ENCODE assay signal across 37 cellular contexts in the genomic region with DNA sequence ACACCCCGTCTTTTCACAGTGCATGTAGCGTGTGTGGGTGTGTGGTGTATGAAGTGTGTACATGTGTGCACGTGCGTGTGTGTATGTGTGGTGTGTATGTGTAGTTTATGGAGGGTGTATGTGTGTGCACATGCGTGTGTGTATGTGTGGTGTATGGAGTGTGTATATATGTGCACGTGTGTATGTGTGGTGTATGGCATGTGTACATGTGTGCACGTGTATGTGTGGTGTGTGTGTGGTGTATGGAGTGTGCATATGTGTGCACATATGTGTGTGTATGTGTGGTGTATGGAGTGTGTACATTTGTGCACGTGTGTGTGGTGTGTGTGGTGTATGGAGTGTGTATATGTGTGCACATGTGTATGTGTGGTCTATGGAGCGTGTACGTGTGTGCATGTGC. TPM values are rescaled to one million over a fixed set of nuclear protein-coding genes. Genes with fewer than 3 reads are reported as not detected.
"Had no signal": no experiment of that assay in that cellular context is flagged by ENCODE, and none has a peak within 500 bp of the region (broad histone marks: within the 10 kb centered on the region; RNA-seq: fewer than 3 reads in every experiment).

No MANE protein-coding gene starts in this region.

- FAIRE-seq: colon had no signal

- H3K4me3 ChIP-seq: adrenal gland, body of pancreas, esophagus muscularis mucosa, gastrocnemius medialis, heart left ventricle had no signal

- DNase-seq: activated B cell treated with CpG ODN at 0.5 μM for 24 hours; activated CD4-positive, alpha-beta memory T cell treated with anti-CD3 and anti-CD28 coated beads for 36 hours; activated CD4-positive, alpha-beta T cell treated with anti-CD3 and anti-CD28 coated beads for 48 hours; activated CD4-positive, alpha-beta T cell treated with anti-CD3 and anti-CD28 coated beads, Interleukin-2, amount 50 U/mL, for 1 hour; activated CD8-positive, alpha-beta memory T cell treated with anti-CD3 and anti-CD28 coated beads, Interleukin-2, amount 10 ng/mL, durations not matched to agents 7 days and 5 days; activated CD8-positive, alpha-beta memory T cell treated with anti-CD3 and anti-CD28 coated beads, Interleukin-2, amount 50 U/mL, for 4 hours; activated CD8-positive, alpha-beta T cell treated with anti-CD3 and anti-CD28 coated beads, Interleukin-2, amount 10 ng/mL, durations not matched to agents 7 days and 5 days; activated effector memory CD4-positive, alpha-beta T cell treated with anti-CD3 and anti-CD28 coated beads, Interleukin-2, amount 50 U/mL, for 16 hours; activated naive CD4-positive, alpha-beta T cell treated with anti-CD3 and anti-CD28 coated beads for 36 hours; activated naive CD8-positive, alpha-beta T cell treated with anti-CD3 and anti-CD28 coated beads for 36 hours; activated naive CD8-positive, alpha-beta T cell treated with anti-CD3 and anti-CD28 coated beads, Interleukin-2, amount 50 U/mL, for 24 hours; activated T-cell treated with anti-CD3 and anti-CD28 coated beads, Interleukin-2, amount 50 U/mL, for 1 hour; activated T-cell treated with anti-CD3 and anti-CD28 coated beads, Interleukin-2, amount 50 U/mL, for 48 hours; adrenal gland; amygdala; aorta; body of pancreas; caudate nucleus; cortex of kidney; dermis blood vessel endothelial cell; effector CD4-positive, alpha-beta T cell; effector memory CD8-positive, alpha-beta T cell; erythroblast; foreskin keratinocyte; gastrocnemius medialis; glutamatergic neuron; T-helper 17 cell; T1000; WERI-Rb-1 had no signal

- H3K27ac ChIP-seq: adrenal gland, body of pancreas, esophagus muscularis mucosa, foreskin keratinocyte, gastrocnemius medialis, heart left ventricle, WERI-Rb-1 had no signal

- H3K27me3 ChIP-seq: adrenal gland, body of pancreas, heart left ventricle had no signal

- H3K4me1 ChIP-seq: foreskin keratinocyte, gastrocnemius medialis had no signal

- H3K36me3 ChIP-seq: adrenal gland, esophagus muscularis mucosa, gastrocnemius medialis, heart left ventricle, WERI-Rb-1 had no signal

- ATAC-seq: activated CD4-positive, CD25-positive, alpha-beta regulatory T cell treated with anti-CD3 and anti-CD28 coated beads, Interleukin-2, amount 50 U/mL, for 24 hours; activated CD8-positive, alpha-beta memory T cell treated with anti-CD3 and anti-CD28 coated beads, Interleukin-2, amount 10 ng/mL, durations not matched to agents 7 days and 5 days; activated CD8-positive, alpha-beta T cell treated with anti-CD3 and anti-CD28 coated beads, Interleukin-2, amount 10 ng/mL, durations not matched to agents 7 days and 5 days; activated naive CD8-positive, alpha-beta T cell treated with anti-CD3 and anti-CD28 coated beads, Interleukin-2, amount 50 U/mL, for 24 hours; body of pancreas; effector memory CD8-positive, alpha-beta T cell; foreskin keratinocyte; gastrocnemius medialis; heart left ventricle; T-helper 17 cell had no signal

- H3K9me3 ChIP-seq: adrenal gland, body of pancreas, esophagus muscularis mucosa, gastrocnemius medialis, heart left ventricle had no signal

RNA-seq across cellular contexts. Expression of a gene that starts 13.2 kb away (rescaled TPM):
- total RNA-seq: activated B cell treated with CpG ODN at 0.5 μM for 24 hours; activated CD4-positive, alpha-beta memory T cell treated with anti-CD3 and anti-CD28 coated beads for 36 hours; activated CD8-positive, alpha-beta memory T cell treated with anti-CD3 and anti-CD28 coated beads for 36 hours; activated CD8-positive, alpha-beta memory T cell treated with anti-CD3 and anti-CD28 coated beads, Interleukin-2, amount 10 ng/mL, durations not matched to agents 7 days and 5 days; activated CD8-positive, alpha-beta T cell treated with anti-CD3 and anti-CD28 coated beads, Interleukin-2, amount 10 ng/mL, durations not matched to agents 7 days and 5 days; activated naive CD4-positive, alpha-beta T cell treated with anti-CD3 and anti-CD28 coated beads for 36 hours; activated naive CD8-positive, alpha-beta T cell treated with anti-CD3 and anti-CD28 coated beads for 36 hours; activated T-helper 1 cell treated with anti-CD3 and anti-CD28 coated beads, Interleukin-12 subunit alpha, Interleukin-12 subunit beta, Interleukin-2, Interleukin-4 antibody, amounts not matched to agents 30 ng/mL and 10 ng/mL and 1 ng/mL, durations not matched to agents 14 hours and 24 hours and 36 hours; activated T-helper 2 cell treated with anti-CD3 and anti-CD28 coated beads, Interferon-gamma antibody, Interleukin-2, Interleukin-4, amounts not matched to agents 10 μg/mL and 5 μg/mL and 100 μg/mL, durations not matched to agents 14 hours and 24 hours and 36 hours; adrenal gland; aorta; body of pancreas; chondrocyte; dermis blood vessel endothelial cell; esophagus muscularis mucosa; foreskin keratinocyte; gastrocnemius medialis; heart left ventricle; T-helper 17 cell had no signal
- polyA plus RNA-seq: adrenal gland, aorta, foreskin keratinocyte, heart left ventricle had no signal

RNA-seq across cellular contexts. Expression of a gene that starts 22.9 kb away (rescaled TPM):
- total RNA-seq: activated B cell treated with CpG ODN at 0.5 μM for 24 hours; activated CD8-positive, alpha-beta memory T cell treated with anti-CD3 and anti-CD28 coated beads, Interleukin-2, amount 10 ng/mL, durations not matched to agents 7 days and 5 days; activated CD8-positive, alpha-beta T cell treated with anti-CD3 and anti-CD28 coated beads, Interleukin-2, amount 10 ng/mL, durations not matched to agents 7 days and 5 days; activated T-helper 1 cell treated with anti-CD3 and anti-CD28 coated beads, Interleukin-12 subunit alpha, Interleukin-12 subunit beta, Interleukin-2, Interleukin-4 antibody, amounts not matched to agents 30 ng/mL and 10 ng/mL and 1 ng/mL, durations not matched to agents 14 hours and 24 hours and 36 hours; activated T-helper 2 cell treated with anti-CD3 and anti-CD28 coated beads, Interferon-gamma antibody, Interleukin-2, Interleukin-4, amounts not matched to agents 10 μg/mL and 5 μg/mL and 100 μg/mL, durations not matched to agents 14 hours and 24 hours and 36 hours; foreskin keratinocyte; T-helper 17 cell had no signal
- polyA plus RNA-seq: foreskin keratinocyte had no signal
